ENCODE assay signal across 1 cellular context in genomic region chr5:34688015-34688800, GRCh38.
TF ChIP-seq lines count a peak whose summit lies in the region.

No MANE protein-coding gene starts in this region.

TF ChIP-seq in IMR-90, 13 proteins besides CTCF, POLR2A, EP300 and RAD21:
- no peak for TF ChIP-seq CEBPB (IDR thresholded peaks at IDR 0.05; ENCODE audit: low read depth, low read length)
- no peak for TF ChIP-seq RCOR1 (IDR thresholded peaks at IDR 0.05; ENCODE audit: insufficient replicate concordance, low read length)
- TF ChIP-seq ELK1 (IDR thresholded peaks at IDR 0.05; ENCODE audit: borderline replicate concordance, low read depth, low read length), result no peak
- no peak for TF ChIP-seq USF2 (IDR thresholded peaks at IDR 0.05; ENCODE audit: low read depth, low read length)
- TF ChIP-seq MXI1 (IDR thresholded peaks at IDR 0.05; ENCODE audit: borderline replicate concordance, low read depth, low read length), result no peak
- no peak for TF ChIP-seq MAZ (IDR thresholded peaks at IDR 0.05; ENCODE audit: borderline replicate concordance, low read depth, low read length)
- TF ChIP-seq NFE2L2 (IDR thresholded peaks at IDR 0.05; ENCODE audit: low read depth, low read length), result no peak
- TF ChIP-seq SMC3 (IDR thresholded peaks at IDR 0.05; ENCODE audit: low read depth, low read length), result no peak
- no peak for TF ChIP-seq RFX5 (IDR thresholded peaks at IDR 0.05; ENCODE audit: low read depth, low read length)
